Comparison of ENCODE assay signal across 8 cellular contexts in genomic region chr5:144189800-144190429, GRCh38. TPM values are rescaled to one million over a fixed set of nuclear protein-coding genes. Genes with fewer than 3 reads are reported as not detected.
DNase-seq lines count a peak whose midpoint lies in the region; ATAC-seq and TF ChIP-seq lines count a peak whose summit lies in the region.

No MANE protein-coding gene starts in this region.

- ATAC-seq in GM18909 (IDR thresholded peaks at IDR 0.05; ENCODE audit: poor library complexity, unreplicated experiment) (peak; percentile 55), HG03521 (IDR thresholded peaks at IDR 0.05; ENCODE audit: unreplicated experiment) (peak; percentile 21)

- H3K4me3 ChIP-seq in cardiac fibroblast (replicated peaks in 1 of 2; ENCODE audit: low read depth in 2 of 2, low read length in 2 of 2) = peak overlapping the region in 1 of 2 donors; percentile 5

- DNase-seq in UCSD-AML1 (lab: John Stamatoyannopoulos, UW; ENCODE audit: unreplicated experiment) = peak; percentile 35
- peak; percentile 73 to 95 for DNase-seq in cardiac fibroblast (ENCODE audit: low read depth in 2 of 2)
- peak; percentile 39 to 61 for DNase-seq in stimulated activated CD4-positive, alpha-beta T cell treated with anti-CD3 and anti-CD28 coated beads, Interleukin-15, amount 100 ng/mL, for 1 hour (ENCODE audit: low read depth in 1 of 2, low spot score in 1 of 2)
- no peak for DNase-seq in COLO668 (lab: John Stamatoyannopoulos, UW; ENCODE audit: unreplicated experiment)
- no peak for DNase-seq in cardiac septum (ENCODE audit: low spot score)
- DNase-seq in nucleus accumbens (lab: John Stamatoyannopoulos, UW) = no peak

- no peak for TF ChIP-seq CTCF in cardiac fibroblast (IDR thresholded peaks at IDR 0.05; ENCODE audit: low read depth, low read length)

- intact Hi-C loops in cardiac septum (cut with DNase I) = no loop called here

RNA-seq across cellular contexts. Expression of gene KCTD16, which starts 19.2 kb away (rescaled TPM):
- total RNA-seq in cardiac septum = 0.08 TPM

RNA-seq across cellular contexts. Expression of gene YIPF5, which starts 19.5 kb away (rescaled TPM):
- 25.0 TPM for total RNA-seq in cardiac septum

Comparison
In these comparisons a context has a peak if more than half of its experiments do, and no peak if none do; other contexts are left out.
1. DNase-seq: peak in UCSD-AML1 (single experiment), cardiac fibroblast (2 of 2) and stimulated activated CD4-positive, alpha-beta T cell treated with anti-CD3 and anti-CD28 coated beads, Interleukin-15, amount 100 ng/mL, for 1 hour (2 of 2); none in COLO668 (single experiment), cardiac septum (single experiment) and nucleus accumbens (0 of 56).